ENCODE assay signal across 11 cellular contexts in genomic region chr6:37279366-37280134, GRCh38. TPM values are rescaled to one million over a fixed set of nuclear protein-coding genes. Genes with fewer than 3 reads are reported as not detected.
A peak's percentile ranks its signal among the peaks of the same experiment; 100 is the strongest.
DNase-seq lines count a peak whose midpoint lies in the region; ATAC-seq and TF ChIP-seq lines count a peak whose summit lies in the region.
"Had no signal": no experiment of that assay in that cellular context is flagged by ENCODE, and none has a peak within 500 bp of the region (broad histone marks: within the 10 kb centered on the region; RNA-seq: fewer than 3 reads in every experiment).

No MANE protein-coding gene starts in this region.

- H3K4me1 ChIP-seq in breast epithelium, result no peaks in the 10 kb centered on the region
- peaks cover 0 to 42% of the 10 kb centered on the region in 2 donors for H3K4me1 ChIP-seq in left lung
- H3K4me1 ChIP-seq in Peyer's patch, result peaks cover 0 to 3% (median 1%) of the 10 kb centered on the region in 4 donors

- H3K9me3 ChIP-seq in breast epithelium, result no peaks in the 10 kb centered on the region
- H3K9me3 ChIP-seq in left lung, result no peaks in the 10 kb centered on the region
- no peaks in the 10 kb centered on the region for H3K9me3 ChIP-seq in Peyer's patch
- H3K9me3 ChIP-seq: body of pancreas had no signal

- H3K27me3 ChIP-seq in breast epithelium (no peaks in the 10 kb centered on the region), left lung (no peaks in the 10 kb centered on the region), Peyer's patch (no peaks in the 10 kb centered on the region)
- H3K27me3 ChIP-seq: body of pancreas had no signal

- H3K36me3 ChIP-seq in breast epithelium, result no peaks in the 10 kb centered on the region
- H3K36me3 ChIP-seq in left lung, result peaks cover 0 to 40% of the 10 kb centered on the region in 2 donors
- H3K36me3 ChIP-seq in Peyer's patch, result peaks cover 0 to 44% (median 2%) of the 10 kb centered on the region in 3 donors

- TF ChIP-seq CTCF in AG09319 (IDR thresholded peaks at IDR 0.05; ENCODE audit: low read depth, low read length), result no peak
- TF ChIP-seq CTCF in breast epithelium (IDR thresholded peaks at IDR 0.05), result no peak
- no peak for TF ChIP-seq CTCF in left lung (IDR thresholded peaks at IDR 0.05)
- TF ChIP-seq CTCF in omental fat pad (IDR thresholded peaks at IDR 0.05), result no peak
- TF ChIP-seq CTCF in Peyer's patch (IDR thresholded peaks at IDR 0.05), result no peak

- H3K4me3 ChIP-seq in breast epithelium (no peak overlapping the region), left lung (no peak overlapping the region), Peyer's patch (no peak overlapping the region)
- H3K4me3 ChIP-seq: body of pancreas had no signal

- intact Hi-C loops in breast epithelium (cut with DNase I; ENCODE audit: low total_unique reads) (no loop called here), left lung (cut with DNase I) (no loop called here)

- ATAC-seq in left lung (peak; percentile 49), HG03135 (IDR thresholded peaks at IDR 0.05; ENCODE audit: unreplicated experiment) (no peak), HG03280 (IDR thresholded peaks at IDR 0.05; ENCODE audit: unreplicated experiment) (no peak), omental fat pad (ENCODE audit: low FRiP score) (no peak)
- ATAC-seq: body of pancreas had no signal

- peak overlapping the region; percentile 9 to 75 for H3K27ac ChIP-seq in breast epithelium
- peak overlapping the region in 1 of 2 donors; percentile 59 for H3K27ac ChIP-seq in left lung
- H3K27ac ChIP-seq in Peyer's patch, result no peak overlapping the region
- H3K27ac ChIP-seq: body of pancreas had no signal

- DNase-seq in AG09319 (ENCODE audit: extremely low read depth, low read depth), result peak; percentile 23
- DNase-seq in Kasumi-1 (lab: John Stamatoyannopoulos, UW), result peak; percentile 76 to 79
- DNase-seq in breast epithelium (ENCODE audit: low spot score in 2 of 2), result no peak
- DNase-seq in left lung, result no peak
- no peak for DNase-seq in omental fat pad (ENCODE audit: low spot score)
- DNase-seq in Peyer's patch, result no peak
- DNase-seq: head of caudate nucleus, RPMI8226 had no signal

- TF ChIP-seq POLR2A in breast epithelium (IDR thresholded peaks at IDR 0.05) (no peak), Peyer's patch (IDR thresholded peaks at IDR 0.05) (no peak)

RNA-seq across cellular contexts. Expression of gene TMEM217, which starts 21.6 kb away (rescaled TPM):
- total RNA-seq in breast epithelium (1 to 10 TPM in 1 of 3 donors, under 1 TPM in 1, not detected in 1; 0.66 to 1.0 TPM), left lung (1 to 10 TPM; 2.1 to 5.3 TPM), omental fat pad (1 to 10 TPM; 1.1 to 4.7 (median 2.7) TPM), Peyer's patch (under 1 TPM in 1 of 4 donors, not detected in 3; 0.53 TPM)
- total RNA-seq: body of pancreas had no signal

RNA-seq across cellular contexts. Expression of gene TBC1D22B, which starts 22.0 kb away (rescaled TPM):
- 10 to 100 TPM in 1 of 3 donors, 1 to 10 TPM in 2; 5.8 to 12.4 (median 8.8) TPM for total RNA-seq in breast epithelium
- total RNA-seq in left lung, result 10 to 100 TPM; 10.7 to 12.4 TPM
- 1 to 10 TPM; 8.0 to 9.5 (median 8.5) TPM for total RNA-seq in omental fat pad
- total RNA-seq in Peyer's patch, result 10 to 100 TPM; 12.4 to 23.3 (median 19.0) TPM

Comparison
In these comparisons a context has a peak if more than half of its experiments do, and no peak if none do; other contexts are left out.
1. DNase-seq: peak in AG09319 (single experiment) and Kasumi-1 (2 of 2); none in breast epithelium (0 of 2), left lung (0 of 2), omental fat pad (single experiment) and Peyer's patch (0 of 3).
2. H3K27ac ChIP-seq: peak in breast epithelium (2 of 2); none in Peyer's patch (0 of 4).